Comparison of ENCODE assay signal across 21 cellular contexts in the genomic region with DNA sequence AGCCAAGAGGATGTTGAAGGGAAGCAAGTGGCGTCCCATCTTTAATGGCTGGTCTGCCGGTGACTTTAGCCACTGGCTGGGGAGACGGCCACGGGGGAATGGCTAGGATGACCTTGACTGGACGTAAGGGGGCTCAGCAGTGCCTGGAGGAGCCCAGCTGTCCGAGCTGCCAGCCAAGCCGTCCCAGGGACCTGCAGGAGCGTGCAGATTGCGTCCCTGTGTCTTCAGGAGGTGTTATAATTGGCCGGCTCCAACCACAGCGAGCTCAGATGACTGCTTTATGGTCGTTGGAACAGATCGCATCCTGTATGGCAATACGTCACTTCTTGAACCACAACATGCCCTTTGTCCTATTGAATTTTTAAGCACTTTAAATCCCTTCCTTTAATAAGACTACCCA.
"Had no signal": no experiment of that assay in that cellular context is flagged by ENCODE, and none has a peak within 500 bp of the region (broad histone marks: within the 10 kb centered on the region; RNA-seq: fewer than 3 reads in every experiment).

No MANE protein-coding gene starts in this region.

- H3K4me3 Mint-ChIP-seq: activated CD4-positive, alpha-beta T cell treated with anti-CD3 and anti-CD28 coated beads, Interleukin-2, amount 10 ng/mL, durations not matched to agents 7 days and 5 days; activated CD8-positive, alpha-beta T cell treated with anti-CD3 and anti-CD28 coated beads, Interleukin-2, amount 10 ng/mL, durations not matched to agents 7 days and 5 days; activated naive CD8-positive, alpha-beta T cell; activated T-cell treated with anti-CD3 and anti-CD28 coated beads, Interleukin-2, amount 50 U/mL, for 4 hours; immature natural killer cell; naive thymus-derived CD4-positive, alpha-beta T cell; stimulated activated memory B cell treated with anti-CD40 and anti-IgM and Interleukin-4, amounts not matched to agents 10 μg/mL and 1 μg/mL and 100 μg/mL, for 72 hours; T-cell had no signal

- H3K9me3 Mint-ChIP-seq: activated CD4-positive, alpha-beta T cell treated with anti-CD3 and anti-CD28 coated beads, Interleukin-2, amount 10 ng/mL, durations not matched to agents 7 days and 5 days; activated T-cell treated with anti-CD3 and anti-CD28 coated beads, Interleukin-2, amount 50 U/mL, for 4 hours; immature natural killer cell; stimulated activated memory B cell treated with anti-CD40 and anti-IgM and Interleukin-4, amounts not matched to agents 10 μg/mL and 1 μg/mL and 100 μg/mL, for 72 hours; T-cell had no signal

- DNase-seq: activated CD4-positive, alpha-beta T cell treated with anti-CD3 and anti-CD28 coated beads, Interleukin-2, amount 10 ng/mL, durations not matched to agents 7 days and 5 days; activated CD4-positive, CD25-positive, alpha-beta regulatory T cell; activated CD8-positive, alpha-beta memory T cell treated with anti-CD3 and anti-CD28 coated beads, Interleukin-2, amount 50 U/mL, for 4 hours; activated CD8-positive, alpha-beta T cell treated with anti-CD3 and anti-CD28 coated beads, Interleukin-2, amount 10 ng/mL, durations not matched to agents 7 days and 5 days; activated gamma-delta T cell; activated T-cell treated with anti-CD3 and anti-CD28 coated beads, Interleukin-2, amount 50 U/mL, for 4 hours; amygdala; immature natural killer cell; mesenchymal stem cell; naive thymus-derived CD4-positive, alpha-beta T cell; ovary; stimulated activated CD4-positive, alpha-beta T cell treated with anti-CD3 and anti-CD28 coated beads, Interleukin-4, amount 100 ng/mL, for 24 hours; T-cell; upper lobe of left lung had no signal

- H3K4me3 ChIP-seq: cardiac muscle cell, ovary, right lobe of liver, smooth muscle cell, thoracic aorta, upper lobe of left lung had no signal

- H3K4me1 Mint-ChIP-seq: activated CD4-positive, alpha-beta T cell treated with anti-CD3 and anti-CD28 coated beads, Interleukin-2, amount 10 ng/mL, durations not matched to agents 7 days and 5 days; immature natural killer cell; naive thymus-derived CD4-positive, alpha-beta T cell; stimulated activated memory B cell treated with anti-CD40 and anti-IgM and Interleukin-4, amounts not matched to agents 10 μg/mL and 1 μg/mL and 100 μg/mL, for 72 hours; T-cell had no signal

- H3K27me3 Mint-ChIP-seq: activated CD4-positive, alpha-beta T cell treated with anti-CD3 and anti-CD28 coated beads, Interleukin-2, amount 10 ng/mL, durations not matched to agents 7 days and 5 days; activated naive CD8-positive, alpha-beta T cell; naive thymus-derived CD4-positive, alpha-beta T cell; stimulated activated memory B cell treated with anti-CD40 and anti-IgM and Interleukin-4, amounts not matched to agents 10 μg/mL and 1 μg/mL and 100 μg/mL, for 72 hours; T-cell had no signal

- ATAC-seq: activated CD8-positive, alpha-beta T cell treated with anti-CD3 and anti-CD28 coated beads, Interleukin-2, amount 10 ng/mL, durations not matched to agents 7 days and 5 days; activated T-cell treated with anti-CD3 and anti-CD28 coated beads, Interleukin-2, amount 50 U/mL, for 4 hours; naive thymus-derived CD4-positive, alpha-beta T cell; right lobe of liver; SK-N-SH treated with all-trans-retinoic acid at 6 μM for 48 hours; stimulated activated memory B cell treated with anti-CD40 and anti-IgM and Interleukin-4, amounts not matched to agents 10 μg/mL and 1 μg/mL and 100 μg/mL, for 72 hours; T-cell had no signal

- H3K27ac ChIP-seq: cardiac muscle cell, ovary, right lobe of liver, thoracic aorta, upper lobe of left lung had no signal

- H3K27me3 ChIP-seq: cardiac muscle cell, ovary, right lobe of liver, upper lobe of left lung had no signal

- H3K36me3 ChIP-seq: cardiac muscle cell, ovary, right lobe of liver had no signal

- H3K9me3 ChIP-seq: ovary, right lobe of liver, thoracic aorta, upper lobe of left lung had no signal

- H3K27ac Mint-ChIP-seq: activated CD4-positive, alpha-beta T cell treated with anti-CD3 and anti-CD28 coated beads, Interleukin-2, amount 10 ng/mL, durations not matched to agents 7 days and 5 days; activated CD8-positive, alpha-beta T cell treated with anti-CD3 and anti-CD28 coated beads, Interleukin-2, amount 10 ng/mL, durations not matched to agents 7 days and 5 days; activated naive CD8-positive, alpha-beta T cell; immature natural killer cell; naive thymus-derived CD4-positive, alpha-beta T cell; stimulated activated memory B cell treated with anti-CD40 and anti-IgM and Interleukin-4, amounts not matched to agents 10 μg/mL and 1 μg/mL and 100 μg/mL, for 72 hours; T-cell had no signal
